Comparison of ENCODE assay signal across 1 cellular context in the genomic region with DNA sequence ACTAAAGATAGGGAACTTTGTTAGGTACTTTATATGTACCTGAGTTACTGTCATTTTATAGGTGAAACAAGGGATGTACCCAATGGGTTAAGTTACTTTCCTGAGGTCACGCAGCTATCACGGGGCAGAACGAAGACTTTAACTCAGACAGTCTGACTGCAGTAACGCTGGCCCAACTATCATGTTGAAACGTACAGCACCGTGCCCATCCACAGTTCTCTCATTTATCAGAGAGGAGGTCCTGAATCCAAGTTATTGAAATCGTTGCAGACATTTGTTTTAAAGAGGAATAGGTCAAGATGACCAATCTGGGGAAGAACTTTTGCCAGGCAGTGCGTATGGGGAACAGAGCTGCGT.
TF ChIP-seq lines count a peak whose summit lies in the region.

No MANE protein-coding gene starts in this region.

TF ChIP-seq in GM23338, 12 proteins besides CTCF, POLR2A, EP300 and RAD21:
- TF ChIP-seq ZNF462 (CRISPR knock-in tag; IDR thresholded peaks at IDR 0.05) = no peak
- no peak for TF ChIP-seq EZH2phosphoT487 (IDR thresholded peaks at IDR 0.05; ENCODE audit: unreplicated experiment)
- TF ChIP-seq ZNF331 (CRISPR knock-in tag; IDR thresholded peaks at IDR 0.05; ENCODE audit: low read depth) = no peak
- no peak for TF ChIP-seq EZH2 (IDR thresholded peaks at IDR 0.05; ENCODE audit: low read depth, unreplicated experiment)
- no peak for TF ChIP-seq CREB1 (CRISPR knock-in tag; IDR thresholded peaks at IDR 0.05; ENCODE audit: low read depth)
- TF ChIP-seq, protein P1, sequence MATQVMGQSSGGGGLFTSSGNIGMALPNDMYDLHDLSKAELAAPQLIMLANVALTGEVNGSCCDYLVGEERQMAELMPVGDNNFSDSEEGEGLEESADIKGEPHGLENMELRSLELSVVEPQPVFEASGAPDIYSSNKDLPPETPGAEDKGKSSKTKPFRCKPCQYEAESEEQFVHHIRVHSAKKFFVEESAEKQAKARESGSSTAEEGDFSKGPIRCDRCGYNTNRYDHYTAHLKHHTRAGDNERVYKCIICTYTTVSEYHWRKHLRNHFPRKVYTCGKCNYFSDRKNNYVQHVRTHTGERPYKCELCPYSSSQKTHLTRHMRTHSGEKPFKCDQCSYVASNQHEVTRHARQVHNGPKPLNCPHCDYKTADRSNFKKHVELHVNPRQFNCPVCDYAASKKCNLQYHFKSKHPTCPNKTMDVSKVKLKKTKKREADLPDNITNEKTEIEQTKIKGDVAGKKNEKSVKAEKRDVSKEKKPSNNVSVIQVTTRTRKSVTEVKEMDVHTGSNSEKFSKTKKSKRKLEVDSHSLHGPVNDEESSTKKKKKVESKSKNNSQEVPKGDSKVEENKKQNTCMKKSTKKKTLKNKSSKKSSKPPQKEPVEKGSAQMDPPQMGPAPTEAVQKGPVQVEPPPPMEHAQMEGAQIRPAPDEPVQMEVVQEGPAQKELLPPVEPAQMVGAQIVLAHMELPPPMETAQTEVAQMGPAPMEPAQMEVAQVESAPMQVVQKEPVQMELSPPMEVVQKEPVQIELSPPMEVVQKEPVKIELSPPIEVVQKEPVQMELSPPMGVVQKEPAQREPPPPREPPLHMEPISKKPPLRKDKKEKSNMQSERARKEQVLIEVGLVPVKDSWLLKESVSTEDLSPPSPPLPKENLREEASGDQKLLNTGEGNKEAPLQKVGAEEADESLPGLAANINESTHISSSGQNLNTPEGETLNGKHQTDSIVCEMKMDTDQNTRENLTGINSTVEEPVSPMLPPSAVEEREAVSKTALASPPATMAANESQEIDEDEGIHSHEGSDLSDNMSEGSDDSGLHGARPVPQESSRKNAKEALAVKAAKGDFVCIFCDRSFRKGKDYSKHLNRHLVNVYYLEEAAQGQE (IDR thresholded peaks at IDR 0.05; ENCODE audit: unreplicated experiment) = no peak
- TF ChIP-seq JUNB (IDR thresholded peaks at IDR 0.05; ENCODE audit: unreplicated experiment) = no peak
TF ChIP-seq in GM23338: peak in this region for 0.
